16 cellular contexts compared by ENCODE assay signal in the genomic region with DNA sequence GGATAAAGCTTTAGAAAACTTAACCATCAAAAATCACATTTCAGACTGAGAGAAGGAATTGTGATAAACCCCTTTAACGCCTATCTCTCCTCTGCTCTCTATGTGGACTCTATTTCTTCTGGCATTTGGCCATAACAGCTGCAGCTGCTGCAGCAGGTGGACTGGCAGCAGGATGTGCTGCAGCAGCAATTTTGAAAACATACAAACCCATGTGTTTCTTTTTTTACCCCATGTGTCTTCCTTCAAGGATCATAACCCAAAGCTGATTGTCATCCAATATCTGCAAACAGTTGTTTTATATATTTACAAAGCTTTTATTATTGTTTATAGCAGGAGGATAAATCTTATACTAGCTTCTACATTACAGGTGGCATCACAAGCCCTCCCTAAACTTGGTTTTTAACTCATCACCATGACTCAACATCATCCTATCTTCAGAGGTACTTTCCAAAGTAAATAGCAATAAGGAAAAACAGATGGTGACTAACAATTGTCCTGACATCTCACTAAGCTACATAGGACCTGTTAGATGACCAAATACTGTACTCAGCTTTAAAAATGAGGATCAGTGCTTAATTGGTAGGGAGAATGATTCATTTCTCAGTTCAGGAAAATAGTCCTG. TPM values are rescaled to one million over a fixed set of nuclear protein-coding genes. Genes with fewer than 3 reads are reported as not detected.
DNase-seq lines count a peak whose midpoint lies in the region; ATAC-seq, FAIRE-seq and TF ChIP-seq lines count a peak whose summit lies in the region.
"Had no signal": no experiment of that assay in that cellular context is flagged by ENCODE, and none has a peak within 500 bp of the region (broad histone marks: within the 10 kb centered on the region; RNA-seq: fewer than 3 reads in every experiment).

No MANE protein-coding gene starts in this region.

- H3K4me2 ChIP-seq in KMS-11, result peak overlapping the region; percentile 59
- H3K4me2 ChIP-seq: GM23338, smooth muscle cell had no signal

- no peak for FAIRE-seq in GM12891 (lab: Jason Lieb, UNC)

- 30 to 51% (median 42%) methylated on average over 1 of the region's 1 CpG for WGBS in adrenal gland, 4 donors

- H3K27me3 ChIP-seq in KMS-11 (ENCODE audit: insufficient read depth, low read depth) (no peaks in the 10 kb centered on the region), adrenal gland (peaks cover 11% of the 10 kb centered on the region), upper lobe of right lung (peaks cover 5% of the 10 kb centered on the region)
- H3K27me3 ChIP-seq: SJSA1 had no signal

- DNase-seq in DMS53 treated with DMSO at 0.1 percent for 48 hours (lab: John Stamatoyannopoulos, UW; ENCODE audit: unreplicated experiment), result peak; percentile 63
- peak; percentile 7 for DNase-seq in RWPE1 (ENCODE audit: low spot score)
- peak in 1 of 2 donors; percentile 27 for DNase-seq in left colon
- DNase-seq in adrenal gland, result no peak
- no peak for DNase-seq in upper lobe of right lung
- DNase-seq in GM12891 (ENCODE audit: insufficient read length, low spot score), result no peak
- DNase-seq in NCI-H526 (lab: John Stamatoyannopoulos, UW), result no peak
- DNase-seq: activated CD4-positive, alpha-beta T cell treated with anti-CD3 and anti-CD28 coated beads for 4 hours; activated naive CD4-positive, alpha-beta T cell; dermis blood vessel endothelial cell; hippocampal formation; MV-4-11 had no signal

- H2AFZ ChIP-seq in KMS-11 (ENCODE audit: low read depth), result peak overlapping the region; percentile 7
- H2AFZ ChIP-seq: GM23338 had no signal

- H3K27ac ChIP-seq in KMS-11, result peak overlapping the region; percentile 35
- no peak overlapping the region for H3K27ac ChIP-seq in RWPE1
- H3K27ac ChIP-seq in adrenal gland, result no peak overlapping the region
- H3K27ac ChIP-seq in upper lobe of right lung, result no peak overlapping the region
- H3K27ac ChIP-seq: SJSA1 had no signal

- H3K4me1 ChIP-seq in KMS-11 (ENCODE audit: low read depth, poor library complexity, severe bottlenecking) (peaks cover 29% of the 10 kb centered on the region), adrenal gland (replicated peaks in 1 of 2) (no peaks in the 10 kb centered on the region), upper lobe of right lung (no peaks in the 10 kb centered on the region)
- H3K4me1 ChIP-seq: SJSA1 had no signal

- peak; percentile 92 for ATAC-seq in left colon
- ATAC-seq in upper lobe of right lung, result no peak
- ATAC-seq: GM23338 had no signal

- intact Hi-C loops in left colon (cut with DNase I, micrococcal nuclease) (no loop called here), adrenal gland (cut with DNase I) (no loop called here), upper lobe of right lung (cut with DNase I) (no loop called here)

- CTCF ChIA-PET in RWPE1 (lab: Yijun Ruan, JAX), result interaction anchor here (0.6 to 0.7 kb wide), 2 partner anchors 156 to 341 kb away, joined by 3 to 7 read pairs; no protein-coding TSS in a partner anchor

- H4K20me1 ChIP-seq in KMS-11 (ENCODE audit: insufficient read depth), result no peaks in the 10 kb centered on the region

- TF ChIP-seq POLR2A in adrenal gland (IDR thresholded peaks at IDR 0.05), result no peak
- TF ChIP-seq POLR2A in GM12891 (IDR thresholded peaks at IDR 0.05; ENCODE audit: low read depth, low read length), result no peak

- peaks cover 0 to 6% (median 0%) of the 10 kb centered on the region in 3 donors for H3K9me3 ChIP-seq in adrenal gland (replicated peaks in 1 of 3)
- no peaks in the 10 kb centered on the region for H3K9me3 ChIP-seq in upper lobe of right lung
- H3K9me3 ChIP-seq: SJSA1 had no signal

- POLR2A ChIA-PET in RWPE1 (lab: Yijun Ruan, JAX; ENCODE audit: low non-redundant PET), result no interaction called here

- no peaks in the 10 kb centered on the region for H3K79me2 ChIP-seq in KMS-11 (ENCODE audit: insufficient read depth, low read depth)

- no peak for TF ChIP-seq CTCF in KMS-11 (conservative IDR thresholded peaks at IDR 0.05; ENCODE audit: low read depth, low read length)
- no peak for TF ChIP-seq CTCF in RWPE1 (conservative IDR thresholded peaks at IDR 0.05; ENCODE audit: low read depth)
- TF ChIP-seq CTCF in adrenal gland (IDR thresholded peaks at IDR 0.05), result no peak
- TF ChIP-seq CTCF in upper lobe of right lung (IDR thresholded peaks at IDR 0.05), result no peak

- H3K9ac ChIP-seq in KMS-11, result no peak overlapping the region

- H3K4me3 ChIP-seq in KMS-11 (IDR thresholded peaks at IDR 0.05; ENCODE audit: insufficient read depth, low read depth, low read length) (no peak overlapping the region), adrenal gland (no peak overlapping the region), upper lobe of right lung (no peak overlapping the region)
- H3K4me3 ChIP-seq: GM23338, SJSA1, smooth muscle cell had no signal

- H3K36me3 ChIP-seq in KMS-11 (ENCODE audit: insufficient read depth), result no peaks in the 10 kb centered on the region
- no peaks in the 10 kb centered on the region for H3K36me3 ChIP-seq in adrenal gland (replicated peaks in 1 of 2)
- H3K36me3 ChIP-seq in upper lobe of right lung, result no peaks in the 10 kb centered on the region
- H3K36me3 ChIP-seq: SJSA1 had no signal

TF ChIP-seq in GM12891, 5 proteins besides CTCF, POLR2A, EP300 and RAD21:
- TF ChIP-seq POU2F2 (IDR thresholded peaks at IDR 0.05; ENCODE audit: low read depth, low read length), result no peak
- no peak for TF ChIP-seq SPI1 (IDR thresholded peaks at IDR 0.05; ENCODE audit: low read depth, low read length)
- no peak for TF ChIP-seq PAX5 (IDR thresholded peaks at IDR 0.05; ENCODE audit: insufficient read depth, low read length, severe bottlenecking)
- no peak for TF ChIP-seq TAF1 (IDR thresholded peaks at IDR 0.05; ENCODE audit: low read depth, low read length)
- TF ChIP-seq POLR2AphosphoS5 (IDR thresholded peaks at IDR 0.05; ENCODE audit: low read depth, low read length), result no peak

RNA-seq across cellular contexts. Expression of a gene that starts 14.5 kb away (rescaled TPM):
- not detected for total RNA-seq in left colon
- not detected for total RNA-seq in adrenal gland
- polyA plus RNA-seq in adrenal gland, result not detected
- not detected for total RNA-seq in upper lobe of right lung
- polyA plus RNA-seq in GM12891 (2012; ENCODE audit: low read depth, missing spikeins), result not detected
- total RNA-seq: dermis blood vessel endothelial cell, GM23338, SJSA1, smooth muscle cell had no signal
- polyA plus RNA-seq: GM23338, smooth muscle cell had no signal

RNA-seq across cellular contexts. Expression of a gene that starts 20.3 kb away (rescaled TPM):
- total RNA-seq in left colon, result not detected
- total RNA-seq in adrenal gland, result not detected
- polyA plus RNA-seq in adrenal gland, result not detected
- total RNA-seq in upper lobe of right lung, result not detected
- polyA plus RNA-seq in GM12891 (2012; ENCODE audit: low read depth, missing spikeins), result not detected
- total RNA-seq: dermis blood vessel endothelial cell, GM23338, SJSA1, smooth muscle cell had no signal
- polyA plus RNA-seq: GM23338, smooth muscle cell had no signal

RNA-seq across cellular contexts. Expression of a gene that starts 22.3 kb away (rescaled TPM):
- total RNA-seq in left colon, result not detected
- not detected for total RNA-seq in adrenal gland
- not detected for polyA plus RNA-seq in adrenal gland
- total RNA-seq in upper lobe of right lung, result not detected
- polyA plus RNA-seq in GM12891 (2012; ENCODE audit: low read depth, missing spikeins), result not detected
- total RNA-seq: dermis blood vessel endothelial cell, GM23338, SJSA1, smooth muscle cell had no signal
- polyA plus RNA-seq: GM23338, smooth muscle cell had no signal

RNA-seq across cellular contexts. Expression of a gene that starts 25.8 kb away (rescaled TPM):
- not detected for total RNA-seq in left colon
- not detected for total RNA-seq in adrenal gland
- not detected for polyA plus RNA-seq in adrenal gland
- total RNA-seq in upper lobe of right lung, result not detected
- polyA plus RNA-seq in GM12891 (2012; ENCODE audit: low read depth, missing spikeins), result not detected
- total RNA-seq: dermis blood vessel endothelial cell, GM23338, SJSA1, smooth muscle cell had no signal
- polyA plus RNA-seq: GM23338, smooth muscle cell had no signal

RNA-seq across cellular contexts. Expression of a gene that starts 27.2 kb away (rescaled TPM):
- total RNA-seq in left colon (under 1 TPM in 1 of 2 donors, not detected in 1; 0.34 TPM), adrenal gland (not detected), upper lobe of right lung (not detected)
- polyA plus RNA-seq in adrenal gland, result not detected
- not detected for polyA plus RNA-seq in GM12891 (2012; ENCODE audit: low read depth, missing spikeins)
- total RNA-seq: dermis blood vessel endothelial cell, GM23338, SJSA1, smooth muscle cell had no signal
- polyA plus RNA-seq: GM23338, smooth muscle cell had no signal

Comparison
In these comparisons a context has a peak if more than half of its experiments do, and no peak if none do; other contexts are left out.
1. DNase-seq: peak in DMS53 treated with DMSO at 0.1 percent for 48 hours (single experiment) and RWPE1 (single experiment); none in adrenal gland (0 of 7), upper lobe of right lung (single experiment), GM12891 (single experiment) and NCI-H526 (0 of 2).